8 cellular contexts compared by ENCODE assay signal in the genomic region with DNA sequence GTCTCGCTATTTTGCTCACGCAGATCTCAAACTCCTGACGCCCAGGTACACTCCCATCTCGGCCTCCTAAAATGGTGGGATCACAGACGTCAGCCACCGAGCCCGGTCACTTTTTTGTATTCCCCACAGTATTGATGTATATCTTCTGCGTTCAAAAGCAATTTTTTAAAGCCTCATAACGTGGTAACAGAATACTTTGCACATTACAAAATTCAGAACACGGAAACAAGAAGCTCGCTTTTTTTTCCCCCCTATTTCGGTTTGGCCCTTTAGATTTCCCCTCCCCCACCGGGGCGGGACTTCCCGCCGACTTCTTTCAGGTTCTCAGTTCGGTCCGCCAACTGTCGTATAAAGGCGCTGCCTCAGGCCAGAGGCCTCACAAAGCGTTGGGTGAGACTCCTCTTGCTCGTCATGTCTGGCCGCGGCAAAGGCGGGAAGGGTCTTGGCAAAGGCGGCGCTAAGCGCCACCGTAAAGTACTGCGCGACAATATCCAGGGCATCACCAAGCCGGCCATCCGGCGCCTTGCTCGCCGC.
DNase-seq lines count a peak whose midpoint lies in the region; ATAC-seq and TF ChIP-seq lines count a peak whose summit lies in the region.
"Not testable (repeated sequence)": the region's sequence is repeated elsewhere in the genome, so short reads cannot be mapped to it uniquely, and the experiment has no call there.

No MANE protein-coding gene starts in this region.

- H3K4me1 ChIP-seq in Loucy (ENCODE audit: insufficient read depth, low read length, poor library complexity, severe bottlenecking) (peaks cover 14% of the 10 kb centered on the region), RWPE2 (ENCODE audit: insufficient read depth, poor library complexity, severe bottlenecking) (peaks cover 17% of the 10 kb centered on the region), tibial nerve (peaks cover 0 to 15% (median 0%) of the 10 kb centered on the region in 4 donors)

- not testable (repeated sequence) for H3K9me3 ChIP-seq in Loucy (ENCODE audit: insufficient read depth, low read depth, low read length); RWPE2 (ENCODE audit: severe bottlenecking); tibial nerve

- TF ChIP-seq CTCF in GM12864 (IDR thresholded peaks at IDR 0.05; ENCODE audit: low read depth, low read length, missing control alignments); Loucy (conservative IDR thresholded peaks at IDR 0.05; ENCODE audit: low read length); RWPE2 (IDR thresholded peaks at IDR 0.05; ENCODE audit: poor library complexity, severe bottlenecking); nephron progenitor cell (IDR thresholded peaks at IDR 0.05); tibial nerve (IDR thresholded peaks at IDR 0.05): not testable (repeated sequence)

- not testable (repeated sequence) for H3K27me3 Mint-ChIP-seq in nephron progenitor cell (ENCODE audit: low read depth, poor library complexity)

- peak overlapping the region; percentile 82; the same call in 1 of the 2 replicates for H2AFZ ChIP-seq in Loucy (ENCODE audit: low read length)

- H3K9ac ChIP-seq in Loucy (ENCODE audit: low read depth, low read length, poor library complexity, severe bottlenecking) = peak overlapping the region; percentile 96

- peak; percentile 83 for ATAC-seq in HG02588 (IDR thresholded peaks at IDR 0.05; ENCODE audit: unreplicated experiment)
- peak; percentile 65 for ATAC-seq in RWPE2 (ENCODE audit: low read depth)

- H3K4me3 ChIP-seq in GM12864 (ENCODE audit: low read depth, low read length) (peak overlapping the region; percentile 8; the same call in 1 of the 2 replicates), Loucy (ENCODE audit: low read length, poor library complexity, severe bottlenecking) (peak overlapping the region; percentile 77), RWPE2 (ENCODE audit: severe bottlenecking) (peak overlapping the region; percentile 58), tibial nerve (peak overlapping the region; percentile 25 to 52 (median 36))

- H3K4me1 Mint-ChIP-seq in nephron progenitor cell = peaks cover 50% of the 10 kb centered on the region

- not testable (repeated sequence) for H4K20me1 ChIP-seq in Loucy (ENCODE audit: insufficient read depth, low read length, poor library complexity, severe bottlenecking)

- peak overlapping the region; percentile 92 for H3K4me3 Mint-ChIP-seq in nephron progenitor cell

- peak overlapping the region; percentile 99 for H3K27ac Mint-ChIP-seq in nephron progenitor cell

- H3K9me2 ChIP-seq in Loucy (replicated peaks; ENCODE audit: low read depth, low read length) = not testable (repeated sequence)

- WGBS in tibial nerve, 2 donors = 2% methylated on average over 24 of the region's 36 CpGs

- not testable (repeated sequence) for DNase-seq in GM12864 (ENCODE audit: low read depth); RWPE2 (ENCODE audit: low spot score)
- DNase-seq in activated effector memory CD4-positive, alpha-beta T cell treated with anti-CD3 and anti-CD28 coated beads, Interleukin-2, amount 50 U/mL, for 16 hours = peak; percentile 85
- DNase-seq in fibroblast of peridontal ligament (ENCODE audit: extremely low read depth) = peak; percentile 64
- DNase-seq in nephron progenitor cell = peak; percentile 51
- peak; percentile 26 to 57 for DNase-seq in tibial nerve (ENCODE audit: low spot score in 2 of 2)

- peak overlapping the region; percentile 91 for H3K27ac ChIP-seq in RWPE2 (ENCODE audit: poor library complexity, severe bottlenecking)
- H3K27ac ChIP-seq in tibial nerve = peak overlapping the region in 3 of 4 donors; percentile 38 to 86 (median 73)

- H3K27me3 ChIP-seq in Loucy (ENCODE audit: insufficient read depth, low read length, poor library complexity, severe bottlenecking); RWPE2 (ENCODE audit: insufficient read depth, poor library complexity, severe bottlenecking): not testable (repeated sequence)
- H3K27me3 ChIP-seq in tibial nerve = peaks cover 0 to 18% of the 10 kb centered on the region in 2 donors

- not testable (repeated sequence) for H3K79me2 ChIP-seq in Loucy (ENCODE audit: insufficient read depth, low read length)

- peaks cover 11% of the 10 kb centered on the region for H3F3A ChIP-seq in Loucy (ENCODE audit: low read depth)

- H3K36me3 Mint-ChIP-seq in nephron progenitor cell (ENCODE audit: low read depth) = peaks cover 16% of the 10 kb centered on the region

- TF ChIP-seq EP300 in tibial nerve (IDR thresholded peaks at IDR 0.05) = peak; percentile 17 to 85

- peaks cover 13% of the 10 kb centered on the region for H3K9me3 Mint-ChIP-seq in nephron progenitor cell

- not testable (repeated sequence) for TF ChIP-seq POLR2A in tibial nerve (IDR thresholded peaks at IDR 0.05)

- peak overlapping the region; percentile 84 for H3K4me2 ChIP-seq in Loucy (ENCODE audit: low read depth, low read length, poor library complexity, severe bottlenecking)

- not testable (repeated sequence) for H3K36me3 ChIP-seq in Loucy (ENCODE audit: insufficient read depth, low read length); RWPE2 (ENCODE audit: low read depth); tibial nerve

Comparison
In these comparisons a context has a peak if more than half of its experiments do, and no peak if none do; other contexts are left out.
1. H3K4me3 ChIP-seq: peak in every context shown above with its lines; median percentile 77 in Loucy; 58 in RWPE2; 36 in tibial nerve; 8 in GM12864.